ENCODE assay signal across 1 cellular context in the genomic region with DNA sequence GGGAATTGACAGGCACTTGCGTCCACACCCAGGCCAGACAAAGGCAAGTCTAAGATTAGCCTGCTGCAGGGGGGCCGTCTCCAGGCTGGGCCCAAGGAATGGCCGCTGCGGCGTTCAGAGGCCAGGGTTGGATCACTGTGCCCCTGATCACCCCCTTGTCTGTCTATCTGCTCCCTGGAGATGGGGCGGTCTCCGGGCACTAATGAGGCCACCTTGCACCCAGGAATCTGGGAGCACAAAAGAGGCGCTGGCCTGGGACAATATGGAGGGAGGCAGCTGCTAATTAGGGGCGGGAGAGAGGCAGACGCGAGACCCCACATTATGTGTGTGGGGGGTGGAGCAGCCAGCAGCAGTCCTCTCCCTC.
TF ChIP-seq lines count a peak whose summit lies in the region.

No MANE protein-coding gene starts in this region.

TF ChIP-seq in IMR-90, 13 proteins besides CTCF, POLR2A, EP300 and RAD21:
- TF ChIP-seq CHD1 (IDR thresholded peaks at IDR 0.05; ENCODE audit: low read depth, low read length), result no peak
- TF ChIP-seq, protein P1, sequence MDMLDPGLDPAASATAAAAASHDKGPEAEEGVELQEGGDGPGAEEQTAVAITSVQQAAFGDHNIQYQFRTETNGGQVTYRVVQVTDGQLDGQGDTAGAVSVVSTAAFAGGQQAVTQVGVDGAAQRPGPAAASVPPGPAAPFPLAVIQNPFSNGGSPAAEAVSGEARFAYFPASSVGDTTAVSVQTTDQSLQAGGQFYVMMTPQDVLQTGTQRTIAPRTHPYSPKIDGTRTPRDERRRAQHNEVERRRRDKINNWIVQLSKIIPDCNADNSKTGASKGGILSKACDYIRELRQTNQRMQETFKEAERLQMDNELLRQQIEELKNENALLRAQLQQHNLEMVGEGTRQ (IDR thresholded peaks at IDR 0.05; ENCODE audit: low read depth, low read length), result no peak
- TF ChIP-seq BHLHE40 (IDR thresholded peaks at IDR 0.05; ENCODE audit: low read depth, low read length), result no peak
- TF ChIP-seq, protein P2, sequence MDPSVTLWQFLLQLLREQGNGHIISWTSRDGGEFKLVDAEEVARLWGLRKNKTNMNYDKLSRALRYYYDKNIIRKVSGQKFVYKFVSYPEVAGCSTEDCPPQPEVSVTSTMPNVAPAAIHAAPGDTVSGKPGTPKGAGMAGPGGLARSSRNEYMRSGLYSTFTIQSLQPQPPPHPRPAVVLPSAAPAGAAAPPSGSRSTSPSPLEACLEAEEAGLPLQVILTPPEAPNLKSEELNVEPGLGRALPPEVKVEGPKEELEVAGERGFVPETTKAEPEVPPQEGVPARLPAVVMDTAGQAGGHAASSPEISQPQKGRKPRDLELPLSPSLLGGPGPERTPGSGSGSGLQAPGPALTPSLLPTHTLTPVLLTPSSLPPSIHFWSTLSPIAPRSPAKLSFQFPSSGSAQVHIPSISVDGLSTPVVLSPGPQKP (IDR thresholded peaks at IDR 0.05; ENCODE audit: borderline replicate concordance, low read depth, low read length), result no peak
- TF ChIP-seq MAZ (IDR thresholded peaks at IDR 0.05; ENCODE audit: borderline replicate concordance, low read depth, low read length), result no peak
- no peak for TF ChIP-seq SMC3 (IDR thresholded peaks at IDR 0.05; ENCODE audit: low read depth, low read length)
- TF ChIP-seq CEBPB (IDR thresholded peaks at IDR 0.05; ENCODE audit: low read depth, low read length), result no peak
- no peak for TF ChIP-seq MXI1 (IDR thresholded peaks at IDR 0.05; ENCODE audit: borderline replicate concordance, low read depth, low read length)
- no peak for TF ChIP-seq RFX5 (IDR thresholded peaks at IDR 0.05; ENCODE audit: low read depth, low read length)
- no peak for TF ChIP-seq RCOR1 (IDR thresholded peaks at IDR 0.05; ENCODE audit: insufficient replicate concordance, low read length)
- TF ChIP-seq MAFK (IDR thresholded peaks at IDR 0.05; ENCODE audit: low read depth, low read length), result no peak
